ENCODE assay signal across 18 cellular contexts in the genomic region with DNA sequence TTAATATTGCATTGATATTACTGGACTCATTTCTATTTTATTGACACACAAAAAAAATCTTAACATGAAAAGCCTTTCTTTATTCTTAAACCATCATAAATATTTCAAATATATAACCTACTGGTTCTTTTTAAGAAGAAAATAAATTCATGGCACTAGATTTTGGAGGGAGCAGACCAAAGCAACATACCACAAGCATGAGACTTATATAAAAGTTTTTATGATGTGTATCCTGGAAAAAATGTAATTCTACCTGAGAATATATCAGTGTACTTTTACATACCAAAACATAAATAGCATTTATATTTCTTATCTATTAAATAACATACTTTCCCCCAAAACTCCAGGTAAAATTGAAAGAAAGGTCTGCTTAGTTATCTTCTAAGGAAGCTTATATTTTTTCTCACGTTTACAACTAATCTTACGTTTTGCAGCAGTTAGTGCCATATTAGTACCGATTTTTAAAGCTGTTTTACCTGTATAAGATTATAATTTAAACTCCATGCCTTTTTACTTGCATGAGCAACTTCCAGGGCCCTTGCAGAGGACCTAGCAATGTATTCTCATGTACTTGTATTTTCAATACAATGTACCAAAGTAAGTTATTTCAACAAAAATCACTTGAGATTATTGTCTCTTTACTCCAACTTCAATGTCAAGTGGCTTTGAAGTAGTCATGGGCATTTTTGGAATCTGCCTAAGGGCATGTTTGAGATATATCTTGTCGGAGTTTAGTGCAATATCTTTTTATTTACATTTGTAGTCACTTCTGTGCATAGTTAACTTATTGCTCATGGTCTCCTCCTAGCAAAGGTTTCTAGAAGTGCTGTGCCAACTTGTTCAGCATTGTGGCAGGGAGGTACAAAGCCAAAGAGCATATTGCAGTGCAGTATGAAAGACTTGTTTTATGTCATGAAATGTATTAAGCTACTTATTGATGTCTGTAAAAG.
DNase-seq lines count a peak whose midpoint lies in the region; ATAC-seq, FAIRE-seq and TF ChIP-seq lines count a peak whose summit lies in the region.
"Had no signal": no experiment of that assay in that cellular context is flagged by ENCODE, and none has a peak within 500 bp of the region (broad histone marks: within the 10 kb centered on the region; RNA-seq: fewer than 3 reads in every experiment).

No MANE protein-coding gene starts in this region.

- no peaks in the 10 kb centered on the region for H3K9me3 Mint-ChIP-seq in T-helper 2 cell treated with Interferon-gamma antibody and Interleukin-4, amounts not matched to agents 5 μg/mL and 100 μg/mL, for 36 hours

- no peak for TF ChIP-seq CTCF in bronchial epithelial cell (IDR thresholded peaks at IDR 0.05; ENCODE audit: insufficient read depth, low read length, severe bottlenecking)
- no peak for TF ChIP-seq CTCF in lung (IDR thresholded peaks at IDR 0.05; ENCODE audit: control extremely low read depth, extremely low read depth)

- no peak overlapping the region for H3K27ac Mint-ChIP-seq in T-helper 2 cell treated with Interferon-gamma antibody and Interleukin-4, amounts not matched to agents 5 μg/mL and 100 μg/mL, for 36 hours
- H3K27ac Mint-ChIP-seq: activated naive CD8-positive, alpha-beta T cell treated with anti-CD3 and anti-CD28 coated beads, Interleukin-2, amount 50 U/mL, for 24 hours; activated T-cell treated with anti-CD3 and anti-CD28 coated beads, Interleukin-2, amount 50 U/mL, for 72 hours; natural killer cell treated with Interleukin-12 subunit alpha and Interleukin-12 subunit beta and Interleukin-15 and Interleukin-18, amount 100 ng/mL, for 72 hours had no signal

- H3K36me3 Mint-ChIP-seq in T-helper 2 cell treated with Interferon-gamma antibody and Interleukin-4, amounts not matched to agents 5 μg/mL and 100 μg/mL, for 36 hours (ENCODE audit: low read depth) = no peaks in the 10 kb centered on the region
- H3K36me3 Mint-ChIP-seq: natural killer cell treated with Interleukin-12 subunit alpha and Interleukin-12 subunit beta and Interleukin-15 and Interleukin-18, amount 100 ng/mL, for 72 hours had no signal

- WGBS in lung, 2 donors = 54 to 69% methylated on average over 4 of the region's 4 CpGs

- no peak overlapping the region for H3K4me3 Mint-ChIP-seq in T-helper 2 cell treated with Interferon-gamma antibody and Interleukin-4, amounts not matched to agents 5 μg/mL and 100 μg/mL, for 36 hours
- H3K4me3 Mint-ChIP-seq: activated naive CD8-positive, alpha-beta T cell treated with anti-CD3 and anti-CD28 coated beads, Interleukin-2, amount 50 U/mL, for 24 hours; activated T-cell treated with anti-CD3 and anti-CD28 coated beads, Interleukin-2, amount 50 U/mL, for 72 hours; natural killer cell treated with Interleukin-12 subunit alpha and Interleukin-12 subunit beta and Interleukin-15 and Interleukin-18, amount 100 ng/mL, for 72 hours had no signal

- no peaks in the 10 kb centered on the region for H3K9me3 ChIP-seq in lung (ENCODE audit: control insufficient read depth in 2 of 2, insufficient read depth in 1 of 2, low read length in 1 of 2)
- H3K9me3 ChIP-seq: left ventricle myocardium inferior, testis had no signal

- H3K27ac ChIP-seq in lung (ENCODE audit: low read depth in 1 of 2, low read length in 1 of 2) = no peak overlapping the region
- H3K27ac ChIP-seq: C4-2B, left ventricle myocardium inferior, testis had no signal

- ATAC-seq in lung (ENCODE audit: insufficient read depth, low FRiP score) (peak; percentile 53), HG03457 (IDR thresholded peaks at IDR 0.05; ENCODE audit: unreplicated experiment) (no peak)
- ATAC-seq in activated CD4-positive, CD25-positive, alpha-beta regulatory T cell treated with anti-CD3 and anti-CD28 coated beads, Interleukin-2, amount 50 U/mL, for 24 hours = no peak
- ATAC-seq: activated naive CD8-positive, alpha-beta T cell treated with anti-CD3 and anti-CD28 coated beads, Interleukin-2, amount 50 U/mL, for 24 hours; activated T-cell treated with anti-CD3 and anti-CD28 coated beads, Interleukin-2, amount 50 U/mL, for 72 hours; natural killer cell treated with Interleukin-12 subunit alpha and Interleukin-12 subunit beta and Interleukin-15 and Interleukin-18, amount 100 ng/mL, for 72 hours had no signal

- H3K27me3 ChIP-seq in bronchial epithelial cell (ENCODE audit: control insufficient read depth, insufficient read depth, low read length) (no peaks in the 10 kb centered on the region), lung (ENCODE audit: control insufficient read depth, insufficient read depth) (no peaks in the 10 kb centered on the region)
- H3K27me3 ChIP-seq: testis had no signal

- no peaks in the 10 kb centered on the region for H3K4me1 ChIP-seq in lung (ENCODE audit: control insufficient read depth in 2 of 2, insufficient read depth in 2 of 2, low read length in 2 of 2)
- H3K4me1 ChIP-seq: left ventricle myocardium inferior, testis had no signal

- peak; percentile 60 for FAIRE-seq in bronchial epithelial cell (lab: Jason Lieb, UNC)

- H3K4me3 ChIP-seq in bronchial epithelial cell (ENCODE audit: low read depth, low read length) = no peak overlapping the region
- H3K4me3 ChIP-seq in lung = no peak overlapping the region
- H3K4me3 ChIP-seq: left ventricle myocardium inferior, testis had no signal

- DNase-seq in EH (ENCODE audit: low read depth) = peak; percentile 49
- DNase-seq in NCI-H446 treated with DMSO at 0.1 percent for 48 hours (lab: John Stamatoyannopoulos, UW) = peak; percentile 6
- DNase-seq in bronchial epithelial cell (ENCODE audit: low read depth) = peak; percentile 97
- DNase-seq in lung (ENCODE audit: low spot score) = peak; percentile 52
- no peak for DNase-seq in stimulated activated CD4-positive, alpha-beta T cell treated with anti-CD3 and anti-CD28 coated beads, Interleukin-1b, Interleukin-23, amount 100 ng/mL, for 48 hours
- DNase-seq in T-helper 2 cell treated with Interferon-gamma antibody and Interleukin-4, amounts not matched to agents 5 μg/mL and 100 μg/mL, for 36 hours (ENCODE audit: low spot score) = no peak
- DNase-seq: activated CD4-positive, alpha-beta T cell treated with anti-CD3 and anti-CD28 coated beads, Interleukin-2, amount 50 U/mL, for 48 hours; activated naive CD8-positive, alpha-beta T cell treated with anti-CD3 and anti-CD28 coated beads, Interleukin-2, amount 50 U/mL, for 24 hours; activated T-cell treated with anti-CD3 and anti-CD28 coated beads, Interleukin-2, amount 50 U/mL, for 72 hours; hypothalamus; left ventricle myocardium inferior; NCI-H524; RPMI8226; testis had no signal

- no peaks in the 10 kb centered on the region for H3K4me1 Mint-ChIP-seq in T-helper 2 cell treated with Interferon-gamma antibody and Interleukin-4, amounts not matched to agents 5 μg/mL and 100 μg/mL, for 36 hours (ENCODE audit: low read depth)
- H3K4me1 Mint-ChIP-seq: activated naive CD8-positive, alpha-beta T cell treated with anti-CD3 and anti-CD28 coated beads, Interleukin-2, amount 50 U/mL, for 24 hours had no signal

- H3K36me3 ChIP-seq in bronchial epithelial cell (ENCODE audit: control insufficient read depth, insufficient read depth, low read length) = no peaks in the 10 kb centered on the region
- no peaks in the 10 kb centered on the region for H3K36me3 ChIP-seq in lung (ENCODE audit: control insufficient read depth in 2 of 2, insufficient read depth in 2 of 2, low read length in 2 of 2)
- H3K36me3 ChIP-seq: left ventricle myocardium inferior had no signal

- H3K27me3 Mint-ChIP-seq in T-helper 2 cell treated with Interferon-gamma antibody and Interleukin-4, amounts not matched to agents 5 μg/mL and 100 μg/mL, for 36 hours (ENCODE audit: low read depth) = no peaks in the 10 kb centered on the region
- H3K27me3 Mint-ChIP-seq: activated naive CD8-positive, alpha-beta T cell treated with anti-CD3 and anti-CD28 coated beads, Interleukin-2, amount 50 U/mL, for 24 hours; natural killer cell treated with Interleukin-12 subunit alpha and Interleukin-12 subunit beta and Interleukin-15 and Interleukin-18, amount 100 ng/mL, for 72 hours had no signal

Comparison
In these comparisons a context has a peak if more than half of its experiments do, and no peak if none do; other contexts are left out.
1. DNase-seq: peak in EH (single experiment), NCI-H446 treated with DMSO at 0.1 percent for 48 hours (single experiment), bronchial epithelial cell (single experiment) and lung (single experiment); none in stimulated activated CD4-positive, alpha-beta T cell treated with anti-CD3 and anti-CD28 coated beads, Interleukin-1b, Interleukin-23, amount 100 ng/mL, for 48 hours (single experiment) and T-helper 2 cell treated with Interferon-gamma antibody and Interleukin-4, amounts not matched to agents 5 μg/mL and 100 μg/mL, for 36 hours (single experiment).